ENCODE assay signal across 9 cellular contexts in the genomic region with DNA sequence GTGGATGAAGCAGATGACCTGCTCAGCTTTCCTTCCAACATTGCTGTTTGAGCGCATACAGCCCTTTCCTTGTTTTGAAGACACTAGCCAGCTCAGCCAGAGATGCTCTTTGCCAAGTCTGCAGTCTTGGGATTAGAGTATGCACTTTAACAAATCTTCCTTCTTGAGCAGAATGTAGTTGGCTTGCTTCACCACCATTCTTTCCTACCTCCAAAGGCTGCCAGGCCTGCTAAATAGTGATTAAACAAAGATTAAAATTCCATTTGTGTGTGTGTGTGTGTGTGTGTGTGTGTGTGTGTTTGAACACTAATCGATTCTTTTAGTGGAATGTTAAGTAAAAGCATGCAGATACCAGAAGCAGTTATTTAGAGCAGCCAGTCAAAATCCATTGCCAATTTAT.
A peak's percentile ranks its signal among the peaks of the same experiment; 100 is the strongest.
DNase-seq lines count a peak whose midpoint lies in the region; ATAC-seq, FAIRE-seq and TF ChIP-seq lines count a peak whose summit lies in the region.
"Had no signal": no experiment of that assay in that cellular context is flagged by ENCODE, and none has a peak within 500 bp of the region (broad histone marks: within the 10 kb centered on the region; RNA-seq: fewer than 3 reads in every experiment).

No MANE protein-coding gene starts in this region.

- ATAC-seq in PC-3 (peak; percentile 9; the same call in 1 of the 2 replicates), HG02970 (IDR thresholded peaks at IDR 0.05; ENCODE audit: low FRiP score, unreplicated experiment) (no peak), HG03520 (IDR thresholded peaks at IDR 0.05; ENCODE audit: unreplicated experiment) (no peak)

- BruUV-seq in PC-3 (replicated peaks; lab: Mats Ljungman, UMichigan) (no TSS peak), endothelial cell of umbilical vein (replicated peaks; lab: Mats Ljungman, UMichigan) (no TSS peak)

- H3K27me3 ChIP-seq in PC-3 (ENCODE audit: low read length): no peaks in the 10 kb centered on the region
- no peaks in the 10 kb centered on the region for H3K27me3 ChIP-seq in endothelial cell of umbilical vein (ENCODE audit: control insufficient read depth in 2 of 2, insufficient read depth in 2 of 2, low read length in 2 of 2)
- no peaks in the 10 kb centered on the region for H3K27me3 ChIP-seq in mesenchymal stem cell (ENCODE audit: control insufficient read depth in 1 of 2, insufficient read depth in 1 of 2, low read length in 2 of 2)
- no peaks in the 10 kb centered on the region for H3K27me3 ChIP-seq in thyroid gland

- H2BK5ac ChIP-seq in mesenchymal stem cell (ENCODE audit: low read depth, low read length, poor library complexity, severe bottlenecking): no peak overlapping the region

- H4K8ac ChIP-seq in mesenchymal stem cell (ENCODE audit: low read length): no peak overlapping the region

- CTCF ChIA-PET in PC-3 (lab: Charles Lee): no interaction called here
- CTCF ChIA-PET in endothelial cell of umbilical vein (lab: Charles Lee): interaction anchor here (0.7 to 4.6 kb wide), 7 partner anchors 9 to 130 kb away, joined by 3 to 31 read pairs (median 4); a partner anchor contains a TSS

- H2BK15ac ChIP-seq in mesenchymal stem cell (ENCODE audit: low read depth, poor library complexity, severe bottlenecking): no peak overlapping the region

- TF ChIP-seq POLR2A in endothelial cell of umbilical vein (IDR thresholded peaks at IDR 0.05; ENCODE audit: low read depth, low read length) (no peak), thyroid gland (IDR thresholded peaks at IDR 0.05) (no peak)

- dilution Hi-C loops in endothelial cell of umbilical vein (cut with MboI; ENCODE audit: extremely low pct_ligation_motif_present, low sequenced_read_pairs): no loop called here

- no peak for DNase-seq in PC-3
- peak; percentile 67 for DNase-seq in endothelial cell of umbilical vein (ENCODE audit: low read depth, low spot score)
- peak; percentile 50 for DNase-seq in mesenchymal stem cell
- DNase-seq in thyroid gland: peak in 1 of 2 donors; percentile 45
- no peak for DNase-seq in NCI-H1092 treated with DMSO at 0.1 percent for 48 hours (lab: John Stamatoyannopoulos, UW)
- no peak for DNase-seq in NCI-H1105 (lab: John Stamatoyannopoulos, UW)

- H3K9me1 ChIP-seq in endothelial cell of umbilical vein (replicated peaks; ENCODE audit: control insufficient read depth, extremely low read depth, insufficient read depth, low read length): no peaks in the 10 kb centered on the region

- H3K23ac ChIP-seq in mesenchymal stem cell (ENCODE audit: low read length in 2 of 2): no peak overlapping the region

- H3K4me3 ChIP-seq in PC-3 (ENCODE audit: low read length): peak overlapping the region; percentile 62
- peak overlapping the region in 2 of 3 experiments; percentile 7 to 54 for H3K4me3 ChIP-seq in endothelial cell of umbilical vein (replicated peaks in 1 of 3; ENCODE audit: insufficient read depth in 1 of 3, low read depth in 1 of 3, low read length in 3 of 3)
- no peak overlapping the region for H3K4me3 ChIP-seq in mesenchymal stem cell (ENCODE audit: insufficient read depth in 1 of 2, low read depth in 1 of 2, low read length in 2 of 2)
- no peak overlapping the region for H3K4me3 ChIP-seq in thyroid gland (replicated peaks in 1 of 3)

- H4K20me1 ChIP-seq in PC-3 (ENCODE audit: low read length): no peaks in the 10 kb centered on the region
- H4K20me1 ChIP-seq in endothelial cell of umbilical vein (replicated peaks; ENCODE audit: control insufficient read depth, extremely low read depth, insufficient read depth, low read length): no peaks in the 10 kb centered on the region

- intact Hi-C loops in PC-3 (cut with micrococcal nuclease): loop anchor here (5.0 to 10.0 kb wide), 3 partner anchors 66 to 213 kb away; a partner anchor contains a TSS
- intact Hi-C loops in endothelial cell of umbilical vein (cut with micrococcal nuclease): loop anchor here (5.0 to 10.0 kb wide), 3 partner anchors 251 to 709 kb away; a partner anchor contains a TSS
- intact Hi-C loops in thyroid gland (cut with DNase I): no loop called here

- H3K9me2 ChIP-seq in PC-3 (replicated peaks; ENCODE audit: low read length): no peaks in the 10 kb centered on the region

- peaks cover 16% of the 10 kb centered on the region for H3K79me1 ChIP-seq in mesenchymal stem cell (replicated peaks; ENCODE audit: low read length, poor library complexity, severe bottlenecking)

- peak overlapping the region; percentile 70 for H3K27ac ChIP-seq in PC-3 (ENCODE audit: low read length)
- peak overlapping the region; percentile 95 for H3K27ac ChIP-seq in endothelial cell of umbilical vein (ENCODE audit: insufficient read depth, low read depth, low read length)
- H3K27ac ChIP-seq in mesenchymal stem cell (ENCODE audit: low read length, poor library complexity, severe bottlenecking): peak overlapping the region; percentile 80
- H3K27ac ChIP-seq in thyroid gland: peak overlapping the region; percentile 16 to 87 (median 67)

- H3K9me3 ChIP-seq in PC-3 (ENCODE audit: low read length) (no peaks in the 10 kb centered on the region), endothelial cell of umbilical vein (replicated peaks; ENCODE audit: control insufficient read depth, insufficient read depth, low read length) (no peaks in the 10 kb centered on the region), mesenchymal stem cell (ENCODE audit: control insufficient read depth, low read length) (no peaks in the 10 kb centered on the region), thyroid gland (no peaks in the 10 kb centered on the region)

- TF ChIP-seq CTCF in PC-3 (conservative IDR thresholded peaks at IDR 0.05; ENCODE audit: low read depth, low read length) (no peak), endothelial cell of umbilical vein (IDR thresholded peaks at IDR 0.05; ENCODE audit: extremely low read depth in 1 of 2, insufficient read depth in 1 of 2, low read depth in 1 of 2, low read length in 2 of 2) (no peak), thyroid gland (IDR thresholded peaks at IDR 0.05) (no peak)

- peak; percentile 78 for FAIRE-seq in endothelial cell of umbilical vein (lab: Jason Lieb, UNC)
- FAIRE-seq: islet of Langerhans had no signal

- no peak overlapping the region for H2AFZ ChIP-seq in PC-3 (ENCODE audit: low read length)
- no peak overlapping the region for H2AFZ ChIP-seq in endothelial cell of umbilical vein (ENCODE audit: low read depth, low read length)
- H2AFZ ChIP-seq in mesenchymal stem cell (ENCODE audit: low read depth, low read length): no peak overlapping the region

- H2BK120ac ChIP-seq in mesenchymal stem cell (ENCODE audit: low read depth, low read length): no peak overlapping the region

- no peak overlapping the region for H3K4ac ChIP-seq in mesenchymal stem cell (ENCODE audit: low read depth in 1 of 2, low read length in 2 of 2)

- no peak overlapping the region for H4K91ac ChIP-seq in mesenchymal stem cell (ENCODE audit: low read length)

- POLR2A ChIA-PET in PC-3 (lab: Charles Lee; ENCODE audit: unreplicated experiment): no interaction called here
- POLR2A ChIA-PET in endothelial cell of umbilical vein (lab: Charles Lee): interaction anchor here (2.2 kb wide), 1 partner anchor 98 kb away, joined by 12 read pairs; a partner anchor contains a TSS

- peaks cover 4% of the 10 kb centered on the region for H3F3A ChIP-seq in PC-3 (ENCODE audit: low read length, unreplicated experiment)

- no peak overlapping the region for H2AK5ac ChIP-seq in mesenchymal stem cell (ENCODE audit: low read length, severe bottlenecking)

- peaks cover 55% of the 10 kb centered on the region for H3K4me1 ChIP-seq in PC-3 (ENCODE audit: insufficient read depth, low read length)
- H3K4me1 ChIP-seq in endothelial cell of umbilical vein (ENCODE audit: control insufficient read depth, extremely low read depth, insufficient read depth, low read length): peaks cover 43% of the 10 kb centered on the region
- H3K4me1 ChIP-seq in mesenchymal stem cell (ENCODE audit: control insufficient read depth, insufficient read depth, low read depth, low read length): peaks cover 9% of the 10 kb centered on the region
- H3K4me1 ChIP-seq in thyroid gland: peaks cover 25 to 34% of the 10 kb centered on the region in 2 donors

- H3K4me2 ChIP-seq in PC-3 (ENCODE audit: low read length) (peak overlapping the region; percentile 90), endothelial cell of umbilical vein (ENCODE audit: insufficient read depth, low read length) (peak overlapping the region; percentile 78), mesenchymal stem cell (ENCODE audit: low read length, poor library complexity, severe bottlenecking) (no peak overlapping the region)

- 82% methylated on average over 1 of the region's 2 CpGs for WGBS in mesenchymal stem cell
- WGBS in thyroid gland, 2 donors: 28 to 35% methylated on average over 2 of the region's 2 CpGs

- no peak overlapping the region for H3K18ac ChIP-seq in mesenchymal stem cell (ENCODE audit: low read depth in 1 of 2, low read length in 2 of 2)

- peaks cover 36% of the 10 kb centered on the region for H3K79me2 ChIP-seq in PC-3 (ENCODE audit: low read length)
- peaks cover 16% of the 10 kb centered on the region for H3K79me2 ChIP-seq in endothelial cell of umbilical vein (ENCODE audit: control insufficient read depth, insufficient read depth, low read length)

- H3K14ac ChIP-seq in mesenchymal stem cell (ENCODE audit: low read length in 2 of 2): no peak overlapping the region

- H3K9ac ChIP-seq in PC-3 (ENCODE audit: low read length): 0 out of 2 replicates have a peak overlapping the region, but pooled peaks have one; percentile 24
- H3K9ac ChIP-seq in endothelial cell of umbilical vein (replicated peaks; ENCODE audit: extremely low read depth, insufficient read depth, low read length): peak overlapping the region; percentile 33
- peak overlapping the region; percentile 28 for H3K9ac ChIP-seq in mesenchymal stem cell (ENCODE audit: low read length)

- no peaks in the 10 kb centered on the region for H3K36me3 ChIP-seq in PC-3 (ENCODE audit: low read depth, low read length)
- no peaks in the 10 kb centered on the region for H3K36me3 ChIP-seq in endothelial cell of umbilical vein (ENCODE audit: control insufficient read depth in 2 of 2, extremely low read depth in 1 of 2, insufficient read depth in 2 of 2, low read length in 2 of 2)
- no peaks in the 10 kb centered on the region for H3K36me3 ChIP-seq in mesenchymal stem cell (ENCODE audit: control insufficient read depth in 1 of 2, insufficient read depth in 2 of 2, low read depth in 1 of 2, low read length in 2 of 2)
- H3K36me3 ChIP-seq in thyroid gland: no peaks in the 10 kb centered on the region

- no peak overlapping the region for H2BK12ac ChIP-seq in mesenchymal stem cell (ENCODE audit: low read length in 2 of 2)

TF ChIP-seq in endothelial cell of umbilical vein, 7 proteins besides CTCF, POLR2A, EP300 and RAD21 (continues in another document):
- TF ChIP-seq JUN (IDR thresholded peaks at IDR 0.05; ENCODE audit: borderline replicate concordance, insufficient read depth, insufficient read length, low read depth): no peak
- TF ChIP-seq POLR2AphosphoS5 (IDR thresholded peaks at IDR 0.05; ENCODE audit: insufficient read depth, low read depth, low read length): no peak
- no peak for TF ChIP-seq EZH2 (IDR thresholded peaks at IDR 0.05; ENCODE audit: borderline replicate concordance, low read depth, low read length, severe bottlenecking)
- no peak for TF ChIP-seq FOS (IDR thresholded peaks at IDR 0.05; ENCODE audit: borderline replicate concordance, insufficient read depth, low read length)
- TF ChIP-seq GATA2 (IDR thresholded peaks at IDR 0.05; ENCODE audit: insufficient read depth, insufficient read length, low read depth, low read length): no peak

Comparison
In these comparisons a context has a peak if more than half of its experiments do, and no peak if none do; other contexts are left out.
1. DNase-seq: peak in endothelial cell of umbilical vein (single experiment) and mesenchymal stem cell (single experiment); none in PC-3 (single experiment), NCI-H1092 treated with DMSO at 0.1 percent for 48 hours (single experiment) and NCI-H1105 (single experiment).
2. H3K4me3 ChIP-seq: peak in PC-3 (single experiment) and endothelial cell of umbilical vein (2 of 3); none in mesenchymal stem cell (0 of 2) and thyroid gland (0 of 3).
3. Peak in every context shown above with its lines, with median percentiles within 50 percentile points of each other: H3K27ac ChIP-seq and H3K9ac ChIP-seq.